In genomic region chr17:38484242-38485145, GRCh38 we compare ENCODE assay signal across 8 cellular contexts. TPM values are rescaled to one million over a fixed set of nuclear protein-coding genes. Genes with fewer than 3 reads are reported as not detected.
A peak's percentile ranks its signal among the peaks of the same experiment; 100 is the strongest.
DNase-seq lines count a peak whose midpoint lies in the region; TF ChIP-seq lines count a peak whose summit lies in the region.
"Not testable (repeated sequence)": the region's sequence is repeated elsewhere in the genome, so short reads cannot be mapped to it uniquely, and the experiment has no call there.

No MANE protein-coding gene starts in this region.

- peak overlapping the region in 5 of 8 donors; percentile 8 to 88 (median 53) for H3K27ac Mint-ChIP-seq in CD8-positive, alpha-beta memory T cell

- not testable (repeated sequence) for H3K36me3 Mint-ChIP-seq in CD8-positive, alpha-beta memory T cell

- H3K4me1 ChIP-seq in CD8-positive, alpha-beta memory T cell (ENCODE audit: insufficient read depth, low read length): not testable (repeated sequence)
- H3K4me1 ChIP-seq in ascending aorta: peaks cover 4 to 24% of the 10 kb centered on the region in 2 donors

- H3K4me3 Mint-ChIP-seq in CD8-positive, alpha-beta memory T cell: peak overlapping the region in 4 of 7 donors; percentile 40 to 74 (median 60)

- peak; percentile 26 to 64 (median 37) for DNase-seq in CD8-positive, alpha-beta memory T cell
- DNase-seq in HL-60 (ENCODE audit: low read depth in 1 of 2, low spot score in 1 of 2) (peak; percentile 20 to 71), NCI-H524 treated with DMSO at 0.1 percent for 48 hours (lab: John Stamatoyannopoulos, UW) (peak; percentile 10), ascending aorta (ENCODE audit: low spot score in 2 of 2) (peak in 1 of 2 donors; percentile 88), head of caudate nucleus (peak; percentile 55 to 95 (median 88)), nucleus accumbens (lab: John Stamatoyannopoulos, UW) (peak in 51 of 56 donors; percentile 13 to 90 (median 76))
- peak in 3 of 4 experiments; percentile 25 to 38 (median 28) for DNase-seq in activated CD4-positive, CD25-positive, alpha-beta regulatory T cell (lab: John Stamatoyannopoulos, UW)
- peak; percentile 47 for DNase-seq in stimulated activated CD8-positive, alpha-beta memory T cell treated with anti-CD3 and anti-CD28 coated beads, Interleukin-7, amount 100 ng/mL, for 24 hours (ENCODE audit: low read depth)

- TF ChIP-seq CTCF in HL-60 (IDR thresholded peaks at IDR 0.05; ENCODE audit: insufficient read depth, low read length) (peak; percentile 29), ascending aorta (IDR thresholded peaks at IDR 0.05) (peak; percentile 82 to 88 (median 86))

- H3K4me1 Mint-ChIP-seq in CD8-positive, alpha-beta memory T cell: peaks cover 10 to 14% (median 12%) of the 10 kb centered on the region in 3 donors

- CTCF ChIA-PET in CD8-positive, alpha-beta memory T cell (lab: Charles Lee): interaction anchor here (1.5 kb wide), 1 partner anchor 41 kb away, joined by 4 read pairs; no protein-coding TSS in a partner anchor

- not testable (repeated sequence) for H3K9me3 Mint-ChIP-seq in CD8-positive, alpha-beta memory T cell

- intact Hi-C loops in ascending aorta (cut with DNase I): loop anchor here (2.0 kb wide), 2 partner anchors 62 to 136 kb away; no protein-coding TSS in a partner anchor
- intact Hi-C loops in head of caudate nucleus (cut with DNase I): loop anchor here (5.0 kb wide), 2 partner anchors 42 to 57 kb away; partner anchors contain the start of gene ARHGAP23

- not testable (repeated sequence) for H3K36me3 ChIP-seq in CD8-positive, alpha-beta memory T cell (ENCODE audit: insufficient read depth, low read length)
- peaks cover 26 to 44% of the 10 kb centered on the region in 2 donors for H3K36me3 ChIP-seq in ascending aorta

- H3K27me3 Mint-ChIP-seq in CD8-positive, alpha-beta memory T cell: peaks cover 5 to 16% of the 10 kb centered on the region in 2 donors

- not testable (repeated sequence) for H3K27ac ChIP-seq in CD8-positive, alpha-beta memory T cell (ENCODE audit: low read depth, low read length); HL-60 (replicated peaks)
- H3K27ac ChIP-seq in ascending aorta: peak overlapping the region; percentile 81 to 86

- not testable (repeated sequence) for H3K9me3 ChIP-seq in CD8-positive, alpha-beta memory T cell (ENCODE audit: low read length); ascending aorta

- H3K4me3 ChIP-seq in CD8-positive, alpha-beta memory T cell (ENCODE audit: low read length); HL-60 (replicated peaks; ENCODE audit: insufficient read depth, low read length); ascending aorta: not testable (repeated sequence)

- H3K27me3 ChIP-seq in CD8-positive, alpha-beta memory T cell (ENCODE audit: insufficient read depth, low read length, poor library complexity, severe bottlenecking); HL-60 (ENCODE audit: insufficient read depth, poor library complexity, severe bottlenecking); ascending aorta: not testable (repeated sequence)

- POLR2A ChIA-PET in CD8-positive, alpha-beta memory T cell (lab: Charles Lee): not testable (repeated sequence)

RNA-seq across cellular contexts. Expression of gene ARHGAP23, which starts 56.2 kb away (rescaled TPM):
- total RNA-seq in CD8-positive, alpha-beta memory T cell: 1 to 10 TPM in 1 of 2 experiments, under 1 TPM in 1; 0.48 to 1.0 TPM
- not detected for polyA plus RNA-seq in CD8-positive, alpha-beta memory T cell
- total RNA-seq in ascending aorta: 89.0 TPM

Comparison
In these comparisons a context has a peak if more than half of its experiments do, and no peak if none do; other contexts are left out.
1. RNA of gene ARHGAP23, which starts 56.2 kb away (total RNA-seq): 89.0 TPM in ascending aorta (single experiment); 0.48 to 1.0 TPM in CD8-positive, alpha-beta memory T cell; every median in the first group is over 10 times any median in the second.